ENCODE assay signal across 1 cellular context in the genomic region with DNA sequence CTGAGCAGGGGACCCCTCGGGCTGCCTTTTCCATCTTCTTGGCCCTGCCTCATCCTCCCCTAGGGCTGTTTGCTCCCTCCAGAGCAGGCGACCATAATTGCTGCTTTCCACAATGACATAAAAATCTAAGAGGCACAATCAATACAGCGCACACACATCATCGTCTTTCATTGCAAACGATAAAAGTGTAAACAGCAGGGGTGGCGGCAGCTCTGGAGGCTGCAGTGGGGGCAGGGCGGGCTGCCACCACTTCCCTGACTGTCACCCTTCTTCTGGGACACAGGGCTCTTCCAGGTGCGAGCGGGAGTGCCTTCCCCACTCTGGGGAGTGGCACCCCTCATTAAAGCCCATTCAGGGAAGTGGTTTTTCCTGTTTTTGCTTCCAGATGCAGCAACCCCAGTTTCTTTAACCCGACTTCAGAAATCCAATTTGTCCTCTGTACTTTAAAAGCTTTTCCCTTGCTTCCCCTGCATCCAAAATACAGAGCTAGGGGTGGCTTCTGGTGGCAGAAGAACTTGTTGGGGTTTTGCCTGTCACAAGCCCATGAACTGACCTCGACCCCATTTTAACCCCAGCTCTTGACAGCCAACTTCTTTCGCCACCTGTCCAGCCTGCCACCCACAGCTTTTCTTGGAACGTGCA.
TF ChIP-seq lines count a peak whose summit lies in the region.

No MANE protein-coding gene starts in this region.

TF ChIP-seq in SK-N-SH treated with all-trans-retinoic acid at 6 μM for 48 hours, 23 proteins besides CTCF, POLR2A, EP300 and RAD21 (continued from another document):
- TF ChIP-seq ZNF8 (CRISPR knock-in tag; IDR thresholded peaks at IDR 0.05) (no peak), ESRRG (CRISPR knock-in tag; IDR thresholded peaks at IDR 0.05) (no peak), ISL1 (CRISPR knock-in tag; IDR thresholded peaks at IDR 0.05) (no peak), ARNTL (CRISPR knock-in tag; IDR thresholded peaks at IDR 0.05; ENCODE audit: borderline replicate concordance, low read depth) (no peak)
